In the genomic region with DNA sequence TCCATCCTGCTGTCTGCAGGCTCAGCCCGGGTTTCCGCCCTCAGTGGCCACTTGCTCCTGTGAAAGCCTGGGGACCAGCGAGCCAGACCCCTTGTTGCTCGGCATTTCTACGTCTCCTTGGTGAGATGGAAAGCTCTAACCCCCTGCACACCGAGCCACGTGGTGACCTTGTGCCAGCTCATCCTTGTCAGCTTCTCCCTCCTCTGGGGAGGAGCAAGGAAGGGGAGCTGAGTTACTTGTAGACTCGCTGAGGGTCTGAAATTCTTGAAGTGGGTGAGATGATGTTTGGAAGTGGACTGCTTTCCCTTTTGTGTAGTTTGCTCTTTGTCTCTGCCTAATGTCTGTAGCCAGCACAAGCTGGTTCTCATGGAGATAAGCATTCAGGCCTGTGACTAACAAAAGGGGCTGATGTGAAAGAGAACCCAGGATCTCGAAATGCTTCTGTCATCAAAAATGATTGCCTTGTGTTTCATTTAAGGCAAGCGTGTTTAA, we compare ENCODE assay signal across 1 cellular context.
TF ChIP-seq lines count a peak whose summit lies in the region.

No MANE protein-coding gene starts in this region.

TF ChIP-seq in H1, 55 proteins besides CTCF, POLR2A, EP300 and RAD21:
- TF ChIP-seq EZH2 (IDR thresholded peaks at IDR 0.05; ENCODE audit: low read depth, low read length, severe bottlenecking) (no peak), MAX (IDR thresholded peaks at IDR 0.05) (peak; percentile 26; the same call in 1 of the 2 replicates), BACH1 (IDR thresholded peaks at IDR 0.05; ENCODE audit: low read length) (no peak), MAFK (IDR thresholded peaks at IDR 0.05; ENCODE audit: low read depth, low read length) (peak; percentile 27; the same call in 1 of the 2 replicates)
TF ChIP-seq in H1: peak in this region for 2.
